8 cellular contexts compared by ENCODE assay signal in genomic region chr17:58084317-58084981, GRCh38. TPM values are rescaled to one million over a fixed set of nuclear protein-coding genes. Genes with fewer than 3 reads are reported as not detected.
DNase-seq lines count a peak whose midpoint lies in the region; TF ChIP-seq lines count a peak whose summit lies in the region.

No MANE protein-coding gene starts in this region.

- intact Hi-C loops in ascending aorta (cut with DNase I), result loop anchor here (5.0 to 10.0 kb wide), 6 partner anchors 97 to 1110 kb away; partner anchors contain the start of genes AKAP1, MRPS23, MSI2 and SCPEP1

- H3K36me3 ChIP-seq in SJCRH30 (peaks cover 29% of the 10 kb centered on the region), ascending aorta (peaks cover 22 to 25% of the 10 kb centered on the region in 2 donors), skeletal muscle tissue (ENCODE audit: control insufficient read depth in 3 of 3, insufficient read depth in 3 of 3, low read length in 3 of 3) (peaks cover 30 to 33% (median 33%) of the 10 kb centered on the region in 3 donors)

- no peak for TF ChIP-seq CTCF in ascending aorta (IDR thresholded peaks at IDR 0.05)

- no peaks in the 10 kb centered on the region for H3K9me3 ChIP-seq in SJCRH30 (replicated peaks)
- H3K9me3 ChIP-seq in ascending aorta, result no peaks in the 10 kb centered on the region
- no peaks in the 10 kb centered on the region for H3K9me3 ChIP-seq in skeletal muscle tissue (ENCODE audit: control insufficient read depth in 3 of 3, low read length in 3 of 3)

- H3K27ac ChIP-seq in SJCRH30 (no peak overlapping the region; the same call in 1 of the 2 replicates), ascending aorta (peak overlapping the region; percentile 90 to 92), skeletal muscle tissue (ENCODE audit: low read depth, low read length) (peak overlapping the region; percentile 90)

- DNase-seq in DMS53 treated with DMSO at 0.1 percent for 48 hours (lab: John Stamatoyannopoulos, UW; ENCODE audit: unreplicated experiment), result peak; percentile 5
- peak; percentile 7 for DNase-seq in HT1080 (ENCODE audit: low read depth)
- peak; percentile 13 to 34 for DNase-seq in SJCRH30
- DNase-seq in ascending aorta (ENCODE audit: low spot score in 2 of 2), result no peak
- no peak for DNase-seq in SKM-1 (lab: John Stamatoyannopoulos, UW; ENCODE audit: unreplicated experiment)
- DNase-seq in pons (ENCODE audit: low spot score), result no peak

- H3K27me3 ChIP-seq in SJCRH30 (no peaks in the 10 kb centered on the region; the same call in 1 of the 2 replicates), ascending aorta (no peaks in the 10 kb centered on the region), skeletal muscle tissue (ENCODE audit: control insufficient read depth in 3 of 3, insufficient read depth in 3 of 3, low read length in 3 of 3) (no peaks in the 10 kb centered on the region)

- H3K4me1 ChIP-seq in SJCRH30 (peaks cover 11% of the 10 kb centered on the region; the same call in 1 of the 2 replicates), ascending aorta (peaks cover 6 to 27% of the 10 kb centered on the region in 2 donors), skeletal muscle tissue (ENCODE audit: control insufficient read depth in 3 of 3, insufficient read depth in 3 of 3, low read length in 3 of 3) (peaks cover 49 to 58% (median 50%) of the 10 kb centered on the region in 3 donors)

- H3K4me3 ChIP-seq in SJCRH30 (peak overlapping the region; percentile 90), ascending aorta (peak overlapping the region; percentile 66 to 76), iPS-11a (ENCODE audit: low read depth, low read length) (peak overlapping the region; percentile 86), skeletal muscle tissue (ENCODE audit: low read length in 3 of 3) (peak overlapping the region; percentile 90 to 93 (median 92))

- H3K9ac ChIP-seq in skeletal muscle tissue (ENCODE audit: low read depth in 1 of 3, low read length in 3 of 3), result peak overlapping the region; percentile 88 to 97 (median 88)

RNA-seq across cellular contexts. Expression of gene DYNLL2, which starts 1.2 kb away (rescaled TPM):
- total RNA-seq in HT1080 (2014; rRNA removed; shearing (Covaris generic)), result 14.4 and 20.0 TPM in 2 replicates
- 15.9 and 16.5 TPM in 2 replicates for polyA plus RNA-seq in HT1080 (2015; cell fraction: cytosol; rRNA removed)
- polyA plus RNA-seq in HT1080 (2015; cell fraction: nucleus; rRNA removed), result 14.0 and 14.1 TPM in 2 replicates
- 14.4 and 16.0 TPM in 2 replicates for total RNA-seq in SJCRH30 (2014; rRNA removed; shearing (Covaris generic))
- total RNA-seq in ascending aorta, result 15.3 TPM
- total RNA-seq in skeletal muscle tissue, result 18.3 TPM

Comparison
In these comparisons a context has a peak if more than half of its experiments do, and no peak if none do; other contexts are left out.
1. DNase-seq: peak in DMS53 treated with DMSO at 0.1 percent for 48 hours (single experiment), HT1080 (single experiment) and SJCRH30 (2 of 2); none in ascending aorta (0 of 2), SKM-1 (single experiment) and pons (single experiment).
2. Peak in every context shown above with its lines, with median percentiles within 50 percentile points of each other: H3K4me3 ChIP-seq.